In the genomic region with DNA sequence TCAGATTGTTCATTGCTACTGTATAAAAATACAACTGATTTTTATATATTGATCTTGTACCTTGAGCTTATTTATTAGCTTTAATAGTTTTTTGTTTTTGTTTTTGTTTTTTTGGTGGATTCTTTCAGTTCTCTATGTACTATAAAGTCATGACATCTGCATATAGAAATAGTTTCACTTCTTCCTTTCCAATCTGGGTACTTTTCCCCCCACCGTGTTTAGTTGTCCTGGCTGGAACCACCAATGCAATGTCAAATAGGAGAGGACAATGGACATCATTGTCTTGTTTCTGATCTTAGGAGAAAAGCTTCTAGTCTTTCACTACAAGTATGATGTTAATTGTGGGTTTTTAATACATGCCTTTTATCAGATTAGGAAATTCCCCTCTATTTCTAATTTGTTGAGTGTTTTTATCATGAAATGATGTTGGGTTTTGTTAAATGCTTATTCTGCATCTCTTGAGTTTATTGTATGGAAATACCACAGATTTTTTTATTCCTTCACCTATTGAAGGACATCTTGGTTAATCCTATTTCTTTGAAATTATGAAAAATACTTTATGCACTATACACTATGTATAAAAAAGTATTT, we compare ENCODE assay signal across 19 cellular contexts. TPM values are rescaled to one million over a fixed set of nuclear protein-coding genes. Genes with fewer than 3 reads are reported as not detected.
DNase-seq lines count a peak whose midpoint lies in the region; ATAC-seq lines count a peak whose summit lies in the region.
"Had no signal": no experiment of that assay in that cellular context is flagged by ENCODE, and none has a peak within 500 bp of the region (broad histone marks: within the 10 kb centered on the region; RNA-seq: fewer than 3 reads in every experiment).

No MANE protein-coding gene starts in this region.

- DNase-seq in CD1c-positive myeloid dendritic cell (ENCODE audit: extremely low spot score) (peak; percentile 66), RPMI8226 (peak; percentile 66), medulla oblongata (ENCODE audit: extremely low spot score) (peak; percentile 10), NCI-H1417 treated with DMSO at 0.1 percent for 48 hours (lab: John Stamatoyannopoulos, UW) (no peak), SK-N-DZ (ENCODE audit: low spot score) (no peak), NCI-H2171 (lab: John Stamatoyannopoulos, UW) (no peak)
- DNase-seq in stimulated activated naive CD8-positive, alpha-beta T cell treated with anti-CD3 and anti-CD28 coated beads, Interleukin-15, Interleukin-2, amounts not matched to agents 100 U/mL and 50 U/mL, for 24 hours: no peak
- DNase-seq: ACHN; CD8-positive, alpha-beta T cell; DND-41; GDM1; NCI-H1436 treated with DMSO at 0.1 percent for 48 hours; NCI-H2081; NCI-H2227 treated with DMSO at 0.1 percent for 48 hours; NCI-H524 treated with DMSO at 0.1 percent for 48 hours; NK-92 treated with Interleukin-12 subunit alpha and Interleukin-12 subunit beta, amount 100 ng/mL, for 24 hours had no signal

- ATAC-seq in GM21825 (IDR thresholded peaks at IDR 0.05; ENCODE audit: unreplicated experiment): peak; percentile 50
- no peak for ATAC-seq in stimulated activated naive CD8-positive, alpha-beta T cell treated with anti-CD3 and anti-CD28 coated beads, Interleukin-15, Interleukin-2, amounts not matched to agents 100 U/mL and 50 U/mL, for 24 hours
- ATAC-seq: CD8-positive, alpha-beta T cell; Right ventricle myocardium inferior had no signal

RNA-seq across cellular contexts. Expression of a gene that starts 2.8 kb away (rescaled TPM):
- not detected in 2 replicates for polyA plus RNA-seq in SK-N-DZ (2014; cell fraction: cytosol; rRNA removed)
- not detected in 2 replicates for polyA plus RNA-seq in SK-N-DZ (2014; cell fraction: nucleus; rRNA removed)
- polyA plus RNA-seq: HepG2 had no signal

RNA-seq across cellular contexts. Expression of a gene that starts 34.4 kb away (rescaled TPM):
- 1.8 TPM in 2 replicates for polyA plus RNA-seq in SK-N-DZ (2014; cell fraction: cytosol; rRNA removed)
- polyA plus RNA-seq in SK-N-DZ (2014; cell fraction: nucleus; rRNA removed): 2.8 and 4.5 TPM in 2 replicates

Comparison
In these comparisons a context has a peak if more than half of its experiments do, and no peak if none do; other contexts are left out.
1. DNase-seq: peak in CD1c-positive myeloid dendritic cell (single experiment), RPMI8226 (single experiment) and medulla oblongata (single experiment); none in NCI-H1417 treated with DMSO at 0.1 percent for 48 hours (single experiment), SK-N-DZ (single experiment), stimulated activated naive CD8-positive, alpha-beta T cell treated with anti-CD3 and anti-CD28 coated beads, Interleukin-15, Interleukin-2, amounts not matched to agents 100 U/mL and 50 U/mL, for 24 hours (single experiment) and NCI-H2171 (single experiment).